In genomic region chr6:121520337-121521163, GRCh38 we compare ENCODE assay signal across 14 cellular contexts.
A peak's percentile ranks its signal among the peaks of the same experiment; 100 is the strongest.
DNase-seq lines count a peak whose midpoint lies in the region; ATAC-seq, FAIRE-seq and TF ChIP-seq lines count a peak whose summit lies in the region.
"Had no signal": no experiment of that assay in that cellular context is flagged by ENCODE, and none has a peak within 500 bp of the region (broad histone marks: within the 10 kb centered on the region; RNA-seq: fewer than 3 reads in every experiment).

No MANE protein-coding gene starts in this region.

- no peak overlapping the region for H2BK15ac ChIP-seq in neuronal stem cell (ENCODE audit: low read length)

- no peaks in the 10 kb centered on the region for H3K27me3 ChIP-seq in BJ (ENCODE audit: control insufficient read depth, insufficient read depth, low read length)
- no peaks in the 10 kb centered on the region for H3K27me3 ChIP-seq in neuronal stem cell (ENCODE audit: control insufficient read depth in 3 of 3, insufficient read depth in 3 of 3, low read depth in 1 of 3, low read length in 3 of 3)
- no peaks in the 10 kb centered on the region for H3K27me3 ChIP-seq in dorsolateral prefrontal cortex

- no peak for ATAC-seq in HG03469 (IDR thresholded peaks at IDR 0.05; ENCODE audit: unreplicated experiment)

- no peak overlapping the region for H2BK120ac ChIP-seq in neuronal stem cell (ENCODE audit: low read depth, low read length)

- H4K91ac ChIP-seq in neuronal stem cell (ENCODE audit: low read depth, low read length, poor library complexity), result no peak overlapping the region

- POLR2A ChIA-PET in BJ (lab: Charles Lee), result interaction anchor here (0.6 kb wide), 1 partner anchor 28 kb away, joined by 5 read pairs; no protein-coding TSS in a partner anchor

- H2AK5ac ChIP-seq in neuronal stem cell (ENCODE audit: low read depth, low read length), result no peak overlapping the region

- H3K23ac ChIP-seq in neuronal stem cell (ENCODE audit: low read depth, low read length, poor library complexity), result no peak overlapping the region

- H4K8ac ChIP-seq in neuronal stem cell (ENCODE audit: low read depth, low read length), result no peak overlapping the region

- peak overlapping the region; percentile 18 for H2AFZ ChIP-seq in neuronal stem cell (ENCODE audit: low read length)

- H3K18ac ChIP-seq in neuronal stem cell (ENCODE audit: low read length), result no peak overlapping the region

- DNase-seq in BJ (ENCODE audit: low read depth) (peak; percentile 61), RPMI7951 (ENCODE audit: low read depth) (peak; percentile 83), epithelial cell of proximal tubule (ENCODE audit: low read depth) (peak; percentile 97), neuronal stem cell (ENCODE audit: low spot score) (no peak), HTR-8/SVneo (ENCODE audit: insufficient read length, low spot score) (no peak), dorsolateral prefrontal cortex (no peak), DMS 273 (lab: John Stamatoyannopoulos, UW; ENCODE audit: unreplicated experiment) (no peak)
- DNase-seq: immature natural killer cell, Kasumi-1, NCI-H526 treated with DMSO at 0.1 percent for 48 hours had no signal

- no peak overlapping the region for H3K14ac ChIP-seq in neuronal stem cell (ENCODE audit: low read length)

- no peak overlapping the region for H3K9ac ChIP-seq in neuronal stem cell (ENCODE audit: low read depth, low read length, poor library complexity)

- H3K79me1 ChIP-seq in neuronal stem cell (ENCODE audit: low read depth, low read length), result no peaks in the 10 kb centered on the region

- TF ChIP-seq CTCF in BJ (IDR thresholded peaks at IDR 0.05; ENCODE audit: insufficient read depth, low read depth, low read length) (no peak), epithelial cell of proximal tubule (conservative IDR thresholded peaks at IDR 0.05; ENCODE audit: low read depth, low read length) (peak; percentile 15), dorsolateral prefrontal cortex (IDR thresholded peaks at IDR 0.05 in 54 of 56, conservative IDR thresholded peaks at IDR 0.05 in 2 of 56; ENCODE audit: low read depth in 1 of 56, partially characterized antibody in 56 of 56) (no peak)

- H3K4me3 ChIP-seq in BJ (ENCODE audit: low read depth, low read length) (no peak overlapping the region), epithelial cell of proximal tubule (ENCODE audit: low read depth, low read length) (no peak overlapping the region), neuronal stem cell (ENCODE audit: low read length in 2 of 2) (no peak overlapping the region), dorsolateral prefrontal cortex (no peak overlapping the region)
- H3K4me3 ChIP-seq: prostate gland had no signal

- intact Hi-C loops in dorsolateral prefrontal cortex (cut with DNase I), result no loop called here

- no CpG with 5 or more reads among the region's 7 CpGs for WGBS in neuronal stem cell (ENCODE audit: extremely low coverage in 2 of 2, insufficient read length in 2 of 2, insufficient replicate concordance in 1 of 2), 2 donors

- H3K36me3 ChIP-seq in BJ (ENCODE audit: control insufficient read depth, insufficient read depth, low read length) (no peaks in the 10 kb centered on the region), neuronal stem cell (replicated peaks in 1 of 2; ENCODE audit: control insufficient read depth in 2 of 2, insufficient read depth in 2 of 2, low read length in 2 of 2) (no peaks in the 10 kb centered on the region)
- H3K36me3 ChIP-seq: prostate gland had no signal

- H3K4ac ChIP-seq in neuronal stem cell (ENCODE audit: low read length), result no peak overlapping the region

- FAIRE-seq in HTR-8/SVneo (lab: Jason Lieb, UNC), result no peak
- FAIRE-seq: colon, GM18507 had no signal

- H2BK12ac ChIP-seq in neuronal stem cell (ENCODE audit: low read length), result no peak overlapping the region

- CTCF ChIA-PET in BJ (lab: Yijun Ruan, JAX), result no interaction called here

- H3K27ac ChIP-seq in neuronal stem cell (replicated peaks; ENCODE audit: low read length) (no peak overlapping the region), dorsolateral prefrontal cortex (no peak overlapping the region)
- H3K27ac ChIP-seq: prostate gland had no signal

- H3K4me2 ChIP-seq in neuronal stem cell (ENCODE audit: insufficient read depth, low read length, poor library complexity, severe bottlenecking), result no peak overlapping the region

- peaks cover 7 to 25% of the 10 kb centered on the region in 2 donors for H3K4me1 ChIP-seq in neuronal stem cell (ENCODE audit: control insufficient read depth in 2 of 2, insufficient read depth in 1 of 2, low read depth in 1 of 2, low read length in 2 of 2)
- H3K4me1 ChIP-seq: prostate gland had no signal

- H2BK5ac ChIP-seq in neuronal stem cell (ENCODE audit: low read length), result no peak overlapping the region

- peaks cover 0 to 2% of the 10 kb centered on the region in 2 donors for H3K9me3 ChIP-seq in neuronal stem cell (replicated peaks in 1 of 2; ENCODE audit: control insufficient read depth in 2 of 2, insufficient read depth in 1 of 2, low read depth in 1 of 2, low read length in 2 of 2)
- H3K9me3 ChIP-seq: prostate gland had no signal

Comparison
In these comparisons a context has a peak if more than half of its experiments do, and no peak if none do; other contexts are left out.
1. DNase-seq: peak in BJ (single experiment), RPMI7951 (single experiment) and epithelial cell of proximal tubule (single experiment); none in neuronal stem cell (single experiment), HTR-8/SVneo (single experiment), dorsolateral prefrontal cortex (0 of 10) and DMS 273 (single experiment).